ENCODE assay signal across 1 cellular context in genomic region chr11:2940166-2940929, GRCh38.
TF ChIP-seq lines count a peak whose summit lies in the region.

No MANE protein-coding gene starts in this region.

TF ChIP-seq in HCT116, 20 proteins besides CTCF, POLR2A, EP300 and RAD21 (continued from another document):
- TF ChIP-seq ZBTB33 (IDR thresholded peaks at IDR 0.05; ENCODE audit: extremely low read depth, insufficient replicate concordance, low read length): no peak
